Comparison of ENCODE assay signal across 1 cellular context in genomic region chr19:18939163-18939562, GRCh38.
TF ChIP-seq lines count a peak whose summit lies in the region.

No MANE protein-coding gene starts in this region.

TF ChIP-seq in HepG2, 621 proteins besides CTCF, POLR2A, EP300 and RAD21:
- TF ChIP-seq ZNF691 (CRISPR knock-in tag; IDR thresholded peaks at IDR 0.05; ENCODE audit: borderline replicate concordance, low read depth) (no peak), ZNF770 (CRISPR knock-in tag; IDR thresholded peaks at IDR 0.05) (peak; percentile 83), ZNF121 (CRISPR knock-in tag; IDR thresholded peaks at IDR 0.05) (peak; percentile 80), PHF8 (CRISPR knock-in tag; IDR thresholded peaks at IDR 0.05) (no peak), PCBP2 (optimal IDR thresholded peaks at IDR 0.05; ENCODE audit: low read depth, low read length, poor library complexity, severe bottlenecking) (no peak), SATB2 (CRISPR knock-in tag; IDR thresholded peaks at IDR 0.05) (no peak), ZNF205 (CRISPR knock-in tag; IDR thresholded peaks at IDR 0.05) (no peak), GABPA (IDR thresholded peaks at IDR 0.05; ENCODE audit: low read depth, low read length) (no peak), GABPA (CRISPR knock-in tag; IDR thresholded peaks at IDR 0.05; ENCODE audit: low read depth) (no peak), ARNT2 (CRISPR knock-in tag; IDR thresholded peaks at IDR 0.05; ENCODE audit: low read depth) (no peak), NR2F1 (CRISPR knock-in tag; IDR thresholded peaks at IDR 0.05) (no peak), SAP130 (CRISPR knock-in tag; IDR thresholded peaks at IDR 0.05; ENCODE audit: low read depth) (no peak)
